Comparison of ENCODE assay signal across 8 cellular contexts in the genomic region with DNA sequence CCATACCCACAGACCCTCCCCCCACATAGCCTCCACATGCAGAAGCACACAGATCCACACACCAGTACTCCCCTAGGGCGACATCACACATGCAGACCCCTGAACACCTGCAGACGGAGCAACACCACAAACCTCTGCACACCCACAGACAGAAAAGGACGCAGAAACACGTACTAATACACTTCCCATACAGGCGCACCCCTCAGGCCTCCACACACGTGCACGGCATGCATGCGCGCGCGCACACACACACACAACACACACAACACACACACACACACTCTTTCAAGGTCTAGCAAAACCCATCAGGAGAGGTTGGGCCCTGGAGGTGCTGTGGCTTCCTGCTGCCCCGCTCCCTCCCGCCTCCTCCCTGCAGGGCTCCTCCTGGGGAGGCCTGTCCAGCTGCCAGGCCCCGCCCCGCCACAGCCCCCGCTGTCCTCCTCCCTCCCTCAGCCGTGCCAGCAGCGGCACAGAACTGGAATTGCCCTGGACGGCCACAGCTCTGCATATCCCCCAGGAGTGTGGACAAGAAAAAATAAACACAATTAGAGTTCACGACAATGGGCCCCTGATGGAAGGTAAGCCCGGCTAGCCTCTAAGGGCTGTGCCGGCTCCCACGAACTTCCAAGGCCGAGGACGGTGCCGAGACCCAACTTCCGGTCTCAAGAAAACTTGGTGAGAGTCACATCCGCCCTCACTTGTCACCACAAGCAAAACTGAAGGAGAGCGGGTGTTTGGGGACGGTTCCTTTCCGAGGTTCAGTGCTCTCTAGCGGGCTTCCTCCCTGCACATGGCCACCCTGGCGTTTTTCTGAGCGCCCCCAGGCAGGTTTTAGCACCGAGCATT. TPM values are rescaled to one million over a fixed set of nuclear protein-coding genes. Genes with fewer than 3 reads are reported as not detected.
A peak's percentile ranks its signal among the peaks of the same experiment; 100 is the strongest.
DNase-seq lines count a peak whose midpoint lies in the region; ATAC-seq, FAIRE-seq and TF ChIP-seq lines count a peak whose summit lies in the region.

No MANE protein-coding gene starts in this region.

- in situ Hi-C loops in GM13976 (cut with MboI; ENCODE audit: low sequenced_read_pairs, unreplicated experiment): no loop called here

- FAIRE-seq in bronchial epithelial cell (lab: Jason Lieb, UNC): no peak

- peak; percentile 88 for DNase-seq in GM13976 (ENCODE audit: low spot score)
- peak; percentile 86 for DNase-seq in NCI-H146 (lab: John Stamatoyannopoulos, UW)
- peak; percentile 71 for DNase-seq in bronchial epithelial cell (ENCODE audit: low read depth)
- DNase-seq in iris pigment epithelial cell (ENCODE audit: low read depth): peak; percentile 83
- DNase-seq in stimulated activated CD4-positive, alpha-beta T cell treated with anti-CD3 and anti-CD28 coated beads, Interleukin-12 subunit alpha, Interleukin-12 subunit beta, amount 100 ng/mL, for 48 hours (ENCODE audit: low read depth in 2 of 3, low spot score in 1 of 3): peak; percentile 67 to 75 (median 68)
- no peak for DNase-seq in NCI-H2107 treated with DMSO at 0.1 percent for 48 hours (lab: John Stamatoyannopoulos, UW; ENCODE audit: unreplicated experiment)

- H3K36me3 ChIP-seq in bronchial epithelial cell (ENCODE audit: control insufficient read depth, insufficient read depth, low read length): peaks cover 2% of the 10 kb centered on the region

- ATAC-seq in HG02642 (IDR thresholded peaks at IDR 0.05; ENCODE audit: poor library complexity, unreplicated experiment): peak; percentile 66

- H3K27me3 ChIP-seq in bronchial epithelial cell (ENCODE audit: control insufficient read depth, insufficient read depth, low read length): no peaks in the 10 kb centered on the region

- H3K4me3 ChIP-seq in WI38 (ENCODE audit: low read depth, low read length) (peak overlapping the region; percentile 88), bronchial epithelial cell (ENCODE audit: low read depth, low read length) (peak overlapping the region; percentile 46)

- no peak for TF ChIP-seq CTCF in GM13976 (IDR thresholded peaks at IDR 0.05; ENCODE audit: borderline replicate concordance, control extremely low read depth, extremely low read depth, insufficient read depth, missing control alignments)
- no peak for TF ChIP-seq CTCF in WI38 (IDR thresholded peaks at IDR 0.05; ENCODE audit: low read depth, low read length)
- TF ChIP-seq CTCF in bronchial epithelial cell (IDR thresholded peaks at IDR 0.05; ENCODE audit: insufficient read depth, low read length, severe bottlenecking): no peak

RNA-seq across cellular contexts. Expression of a gene that starts 6.8 kb away (rescaled TPM):
- 4.4 and 8.2 TPM in 2 replicates for total RNA-seq in bronchial epithelial cell
